Comparison of ENCODE assay signal across 7 cellular contexts in the genomic region with DNA sequence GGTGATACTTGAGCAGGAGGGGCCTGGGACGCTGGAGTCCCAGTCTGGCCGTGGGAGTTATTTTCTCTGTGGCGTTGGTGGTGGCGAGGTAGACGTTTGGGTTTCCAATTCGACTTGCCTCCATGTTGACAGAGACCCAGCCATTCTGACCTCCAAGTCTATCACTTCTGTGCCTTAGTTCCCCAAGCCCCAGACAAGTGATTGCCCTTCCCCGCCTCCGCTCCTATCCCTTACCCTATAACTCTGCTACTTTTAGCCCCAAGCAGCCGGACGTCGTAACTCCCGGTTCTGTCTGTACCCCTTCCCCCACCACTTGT. TPM values are rescaled to one million over a fixed set of nuclear protein-coding genes. Genes with fewer than 3 reads are reported as not detected.
DNase-seq lines count a peak whose midpoint lies in the region; TF ChIP-seq lines count a peak whose summit lies in the region.

No MANE protein-coding gene starts in this region.

- H3K14ac ChIP-seq in H9 (ENCODE audit: insufficient read depth, low read length) = peak overlapping the region; percentile 74

- H3K23ac ChIP-seq in H9 (ENCODE audit: insufficient read length, low read depth, low read length) = no peak overlapping the region

- peaks cover 24 to 57% (median 50%) of the 10 kb centered on the region in 3 experiments; a peak in 6 of 7 replicates for H3K36me3 Mint-ChIP-seq in H9 (ENCODE audit: insufficient read depth in 1 of 3, low read depth in 3 of 3)

- H4K20me1 ChIP-seq in H9 (ENCODE audit: control insufficient read depth, insufficient read depth, insufficient read length) (no peaks in the 10 kb centered on the region), SU-DHL-6 (ENCODE audit: low read depth, low read length) (no peaks in the 10 kb centered on the region), smooth muscle cell (ENCODE audit: low read depth) (no peaks in the 10 kb centered on the region)

- H3K4me3 Mint-ChIP-seq in H9 = peak overlapping the region; percentile 95 to 97

- H3T11ph ChIP-seq in H9 (ENCODE audit: low read length) = no peak overlapping the region

- H2BK120ac ChIP-seq in H9 (ENCODE audit: low read depth, low read length, poor library complexity, severe bottlenecking) = no peak overlapping the region

- no peak overlapping the region for H4K8ac ChIP-seq in H9 (replicated peaks; ENCODE audit: insufficient read length, low read depth, low read length)

- H3K36me3 ChIP-seq in SU-DHL-6 (ENCODE audit: low read length) = no peaks in the 10 kb centered on the region; the same call in 1 of the 2 replicates
- H3K36me3 ChIP-seq in smooth muscle cell (ENCODE audit: low read depth) = no peaks in the 10 kb centered on the region

- H4K5ac ChIP-seq in H9 (ENCODE audit: insufficient read length, low read depth, low read length) = no peak overlapping the region

- H3K27me3 ChIP-seq in H9 (ENCODE audit: insufficient read depth, low read length) (no peaks in the 10 kb centered on the region), SU-DHL-6 (ENCODE audit: low read length) (no peaks in the 10 kb centered on the region), smooth muscle cell (ENCODE audit: low read depth) (no peaks in the 10 kb centered on the region)

- no peak overlapping the region for H4K91ac ChIP-seq in H9 (ENCODE audit: insufficient read length, low read depth, low read length)

- H3K9me3 Mint-ChIP-seq in H9 = no peaks in the 10 kb centered on the region; a peak in 1 of 5 replicates

- H3K79me1 ChIP-seq in H9 (ENCODE audit: insufficient read depth, low read depth, low read length, poor library complexity, severe bottlenecking) = peaks cover 12% of the 10 kb centered on the region

- H3K9ac ChIP-seq in H9 (ENCODE audit: extremely low read depth, insufficient read length, low read length) (peak overlapping the region; percentile 79), SU-DHL-6 (ENCODE audit: low read length) (peak overlapping the region; percentile 91), smooth muscle cell (ENCODE audit: low read depth) (peak overlapping the region; percentile 96)

- H3K4me2 ChIP-seq in H9 (ENCODE audit: insufficient read depth, insufficient read length, low read length) = peak overlapping the region; percentile 98
- H3K4me2 ChIP-seq in SU-DHL-6 (ENCODE audit: low read depth, low read length, poor library complexity, severe bottlenecking) = peak overlapping the region; percentile 76
- H3K4me2 ChIP-seq in smooth muscle cell = peak overlapping the region; percentile 94

- H3K27ac ChIP-seq in H9 (ENCODE audit: insufficient read length, low read depth, low read length) (peak overlapping the region; percentile 26), SU-DHL-6 (ENCODE audit: low read depth, low read length) (peak overlapping the region; percentile 19; the same call in 1 of the 2 replicates), smooth muscle cell (ENCODE audit: low read depth) (peak overlapping the region; percentile 79)

- H3K18ac ChIP-seq in H9 (ENCODE audit: insufficient read length, low read depth, low read length) = peak overlapping the region; percentile 69

- no peaks in the 10 kb centered on the region for H3K9me3 ChIP-seq in H9 (ENCODE audit: control insufficient read depth, low read depth, low read length)
- H3K9me3 ChIP-seq in SU-DHL-6 (ENCODE audit: insufficient read depth, low read length) = no peaks in the 10 kb centered on the region
- no peaks in the 10 kb centered on the region for H3K9me3 ChIP-seq in smooth muscle cell (replicated peaks; ENCODE audit: low read depth)

- no peak overlapping the region for H2BK20ac ChIP-seq in H9 (ENCODE audit: low read depth, low read length, poor library complexity, severe bottlenecking)

- peaks cover 17 to 21% of the 10 kb centered on the region in 2 experiments for H3K4me1 Mint-ChIP-seq in H9

- H3F3A ChIP-seq in SU-DHL-6 (ENCODE audit: insufficient read depth) (peaks cover 11% of the 10 kb centered on the region), smooth muscle cell (ENCODE audit: low read depth) (peaks cover 4% of the 10 kb centered on the region)

- H3K27me3 Mint-ChIP-seq in H9 (ENCODE audit: low read depth) = no peaks in the 10 kb centered on the region

- TF ChIP-seq CTCF in H9 (conservative IDR thresholded peaks at IDR 0.05) (no peak), SU-DHL-6 (IDR thresholded peaks at IDR 0.05; ENCODE audit: insufficient read depth, low read length, poor library complexity, severe bottlenecking) (no peak), foreskin fibroblast (IDR thresholded peaks at IDR 0.05; ENCODE audit: low read depth, low read length) (no peak), smooth muscle cell (IDR thresholded peaks at IDR 0.05; ENCODE audit: borderline replicate concordance, insufficient read depth, poor library complexity, severe bottlenecking) (no peak)

- H2AFZ ChIP-seq in H9 (ENCODE audit: low read length) (no peak overlapping the region), SU-DHL-6 (ENCODE audit: low read depth, low read length, severe bottlenecking) (peak overlapping the region; percentile 53), smooth muscle cell (ENCODE audit: low read depth) (peak overlapping the region; percentile 69)

- no peaks in the 10 kb centered on the region for H3K9me2 ChIP-seq in SU-DHL-6 (replicated peaks; ENCODE audit: insufficient read depth, low read length)

- H2BK12ac ChIP-seq in H9 (ENCODE audit: insufficient read length, low read depth, low read length) = no peak overlapping the region

- peaks cover 10% of the 10 kb centered on the region for H3K23me2 ChIP-seq in H9 (ENCODE audit: insufficient read length, low read depth, low read length, poor library complexity, severe bottlenecking)

- H2AK5ac ChIP-seq in H9 (ENCODE audit: insufficient read length, low read length) = no peak overlapping the region

- no peak for DNase-seq in H9
- peak in 1 of 2 donors; percentile 32 for DNase-seq in foreskin fibroblast
- DNase-seq in smooth muscle cell (lab: John Stamatoyannopoulos, UW; ENCODE audit: unreplicated experiment) = no peak
- no peak for DNase-seq in NCI-H1694 treated with DMSO at 0.1 percent for 48 hours (lab: John Stamatoyannopoulos, UW)
- no peak for DNase-seq in NCI-H1417 treated with DMSO at 0.1 percent for 48 hours (lab: John Stamatoyannopoulos, UW)
- no peak for DNase-seq in stimulated activated naive CD4-positive, alpha-beta T cell treated with Interleukin-2 at 50 U/mL for 16 hours (lab: John Stamatoyannopoulos, UW)

- H3K4me1 ChIP-seq in H9 (ENCODE audit: insufficient read depth, low read length) (no peaks in the 10 kb centered on the region), smooth muscle cell (ENCODE audit: low read depth) (peaks cover 14% of the 10 kb centered on the region)

- H3K27ac Mint-ChIP-seq in H9 = peak overlapping the region; percentile 84 to 99 (median 97); a peak in 6 of 7 replicates

- H3K56ac ChIP-seq in H9 (ENCODE audit: insufficient read length, low read depth, low read length) = no peak overlapping the region

- no peak overlapping the region for H2BK15ac ChIP-seq in H9 (ENCODE audit: low read depth, low read length)

- WGBS in H9 (ENCODE audit: extremely low coverage, insufficient read length, low lambda C conversion rate) = no CpG with 5 or more reads among the region's 12 CpGs
- WGBS in smooth muscle cell (ENCODE audit: low lambda C conversion rate) = 5% methylated on average over 11 of the region's 12 CpGs

- peak overlapping the region; percentile 77 for H3K4me3 ChIP-seq in SU-DHL-6 (ENCODE audit: insufficient read depth, low read length, poor library complexity, severe bottlenecking)
- H3K4me3 ChIP-seq in foreskin fibroblast (ENCODE audit: low read depth in 1 of 2, low read length in 2 of 2) = peak overlapping the region; percentile 94 to 100
- H3K4me3 ChIP-seq in smooth muscle cell = peak overlapping the region; percentile 81

- H2BK5ac ChIP-seq in H9 (ENCODE audit: insufficient read length, low read length) = peak overlapping the region; percentile 49

- H3K79me2 ChIP-seq in H9 (ENCODE audit: insufficient read depth, low read length) (peaks cover 12% of the 10 kb centered on the region), SU-DHL-6 (ENCODE audit: insufficient read depth, low read length) (peaks cover 22% of the 10 kb centered on the region), smooth muscle cell (ENCODE audit: low read depth) (peaks cover 18% of the 10 kb centered on the region)

- H3K4ac ChIP-seq in H9 (ENCODE audit: low read depth, low read length) = peak overlapping the region; percentile 45

RNA-seq across cellular contexts. Expression of a gene that starts 0.5 kb away (rescaled TPM):
- 121 and 128 TPM in 2 replicates for total RNA-seq in H9 (2021)
- total RNA-seq in smooth muscle cell = 58.4 and 66.1 TPM in 2 replicates
- polyA plus RNA-seq in smooth muscle cell = 107 and 108 TPM in 2 replicates

RNA-seq across cellular contexts. Expression of a gene that starts 17.6 kb away (rescaled TPM):
- total RNA-seq in H9 (2021) (2.4 and 2.5 TPM in 2 replicates), smooth muscle cell (0.54 and 9.3 TPM in 2 replicates)
- 0.80 and 1.6 TPM in 2 replicates for polyA plus RNA-seq in smooth muscle cell

RNA-seq across cellular contexts. Expression of a gene that starts 33.8 kb away (rescaled TPM):
- total RNA-seq in H9 (2021) = 6.7 and 6.9 TPM in 2 replicates
- not detected in 2 replicates for total RNA-seq in smooth muscle cell
- polyA plus RNA-seq in smooth muscle cell = not detected in 2 replicates

RNA-seq across cellular contexts. Expression of a gene that starts 35.8 kb away (rescaled TPM):
- total RNA-seq in H9 (2021) = 141 and 145 TPM in 2 replicates
- total RNA-seq in smooth muscle cell = 41.0 and 44.9 TPM in 2 replicates
- polyA plus RNA-seq in smooth muscle cell = 134 and 139 TPM in 2 replicates

RNA-seq across cellular contexts. Expression of a gene that starts 45.4 kb away (rescaled TPM):
- total RNA-seq in H9 (2021) (2,711 and 2,810 TPM in 2 replicates), smooth muscle cell (82.2 and 97.1 TPM in 2 replicates)
- polyA plus RNA-seq in smooth muscle cell = 539 and 567 TPM in 2 replicates

Comparison
In these comparisons a context has a peak if more than half of its experiments do, and no peak if none do; other contexts are left out.
1. H3K27ac ChIP-seq: peak in every context shown above with its lines; median percentile 79 in smooth muscle cell; 26 in H9; 19 in SU-DHL-6.